Comparison of ENCODE assay signal across 7 cellular contexts in genomic region chr11:39037611-39038010, GRCh38.
"Had no signal": no experiment of that assay in that cellular context is flagged by ENCODE, and none has a peak within 500 bp of the region (broad histone marks: within the 10 kb centered on the region; RNA-seq: fewer than 3 reads in every experiment).

No MANE protein-coding gene starts in this region.

- H3K4me3 ChIP-seq: K562 had no signal

- ATAC-seq: HepG2, K562 had no signal

- DNase-seq: IMR-90, KBM-7, KG1 had no signal

- H3K27ac ChIP-seq: HL-60, KMS-11 had no signal
